1 cellular context compared by ENCODE assay signal in the genomic region with DNA sequence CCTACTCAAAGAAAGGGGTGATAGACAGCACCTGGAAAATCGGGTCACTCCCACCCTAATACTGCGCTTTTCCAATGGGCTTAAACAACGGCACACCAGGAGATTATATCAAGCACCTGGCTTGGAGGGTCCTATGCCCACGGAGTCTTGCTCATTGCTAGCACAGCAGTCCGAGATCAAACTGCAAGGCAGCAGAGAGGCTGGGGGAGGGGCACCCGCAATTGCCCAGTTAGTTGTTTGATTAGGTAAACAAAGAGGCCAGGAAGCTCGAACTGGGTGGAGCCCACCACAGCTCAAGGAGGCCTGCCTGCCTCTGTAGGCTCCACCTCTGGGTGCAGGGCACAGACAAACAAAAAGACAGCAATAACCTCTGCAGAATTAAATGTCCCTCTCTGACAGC.
TF ChIP-seq lines count a peak whose summit lies in the region.

No MANE protein-coding gene starts in this region.

TF ChIP-seq in HepG2, 621 proteins besides CTCF, POLR2A, EP300 and RAD21:
- TF ChIP-seq, protein P1, sequence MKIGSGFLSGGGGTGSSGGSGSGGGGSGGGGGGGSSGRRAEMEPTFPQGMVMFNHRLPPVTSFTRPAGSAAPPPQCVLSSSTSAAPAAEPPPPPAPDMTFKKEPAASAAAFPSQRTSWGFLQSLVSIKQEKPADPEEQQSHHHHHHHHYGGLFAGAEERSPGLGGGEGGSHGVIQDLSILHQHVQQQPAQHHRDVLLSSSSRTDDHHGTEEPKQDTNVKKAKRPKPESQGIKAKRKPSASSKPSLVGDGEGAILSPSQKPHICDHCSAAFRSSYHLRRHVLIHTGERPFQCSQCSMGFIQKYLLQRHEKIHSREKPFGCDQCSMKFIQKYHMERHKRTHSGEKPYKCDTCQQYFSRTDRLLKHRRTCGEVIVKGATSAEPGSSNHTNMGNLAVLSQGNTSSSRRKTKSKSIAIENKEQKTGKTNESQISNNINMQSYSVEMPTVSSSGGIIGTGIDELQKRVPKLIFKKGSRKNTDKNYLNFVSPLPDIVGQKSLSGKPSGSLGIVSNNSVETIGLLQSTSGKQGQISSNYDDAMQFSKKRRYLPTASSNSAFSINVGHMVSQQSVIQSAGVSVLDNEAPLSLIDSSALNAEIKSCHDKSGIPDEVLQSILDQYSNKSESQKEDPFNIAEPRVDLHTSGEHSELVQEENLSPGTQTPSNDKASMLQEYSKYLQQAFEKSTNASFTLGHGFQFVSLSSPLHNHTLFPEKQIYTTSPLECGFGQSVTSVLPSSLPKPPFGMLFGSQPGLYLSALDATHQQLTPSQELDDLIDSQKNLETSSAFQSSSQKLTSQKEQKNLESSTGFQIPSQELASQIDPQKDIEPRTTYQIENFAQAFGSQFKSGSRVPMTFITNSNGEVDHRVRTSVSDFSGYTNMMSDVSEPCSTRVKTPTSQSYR (CRISPR knock-in tag; IDR thresholded peaks at IDR 0.05; ENCODE audit: borderline replicate concordance): 0 out of 2 replicates have a peak, but pooled peaks have one; percentile 43
TF ChIP-seq in HepG2: peak in this region for 1; not testable (repeated sequence) for 620.
